In the genomic region with DNA sequence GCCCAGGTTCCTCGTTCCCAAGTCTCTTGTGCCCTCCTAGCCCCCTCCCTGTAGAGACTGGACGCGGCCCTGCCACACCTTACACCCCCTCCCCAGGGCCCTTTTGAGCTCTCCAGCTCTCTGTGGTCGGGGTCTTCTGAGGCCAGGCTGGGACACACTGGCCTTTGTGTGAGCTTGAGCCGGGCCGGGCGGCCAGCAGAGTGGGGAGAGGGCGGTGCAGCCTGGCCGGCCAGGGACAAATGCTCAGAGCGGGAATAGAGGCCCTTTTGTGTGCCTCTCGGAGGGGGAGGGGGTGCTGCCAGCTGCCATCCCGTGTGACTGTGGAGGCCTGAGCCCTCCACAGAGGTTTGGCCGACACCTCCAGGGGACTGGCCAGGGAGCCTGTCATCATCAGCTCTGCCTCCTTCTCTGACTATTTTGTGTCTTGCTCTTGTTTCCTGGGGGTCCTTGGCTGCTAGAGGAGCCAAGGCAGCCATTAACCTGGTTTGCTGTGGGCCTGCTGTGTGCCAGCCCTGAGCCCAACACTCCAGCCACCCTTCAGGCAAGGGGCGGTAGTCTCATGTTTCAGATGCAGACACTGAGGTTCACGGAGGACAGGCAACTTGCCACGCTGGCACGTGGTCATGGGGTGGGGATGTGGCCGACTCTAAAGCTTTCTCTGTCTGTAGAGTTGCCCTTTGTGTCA, we compare ENCODE assay signal across 1 cellular context.
TF ChIP-seq lines count a peak whose summit lies in the region.

No MANE protein-coding gene starts in this region.

TF ChIP-seq in HepG2, 621 proteins besides CTCF, POLR2A, EP300 and RAD21 (continued from another document and continues in another):
- TF ChIP-seq ZNF281 (CRISPR knock-in tag; IDR thresholded peaks at IDR 0.05; ENCODE audit: borderline replicate concordance) = peak; percentile 93
- no peak for TF ChIP-seq ZBTB20 (CRISPR knock-in tag; IDR thresholded peaks at IDR 0.05; ENCODE audit: borderline replicate concordance, low read depth)
- TF ChIP-seq ZNF20 (CRISPR knock-in tag; IDR thresholded peaks at IDR 0.05) = no peak
- TF ChIP-seq POLR2G (IDR thresholded peaks at IDR 0.05; ENCODE audit: low read depth, low read length) = peak; percentile 72
- TF ChIP-seq, protein P1, sequence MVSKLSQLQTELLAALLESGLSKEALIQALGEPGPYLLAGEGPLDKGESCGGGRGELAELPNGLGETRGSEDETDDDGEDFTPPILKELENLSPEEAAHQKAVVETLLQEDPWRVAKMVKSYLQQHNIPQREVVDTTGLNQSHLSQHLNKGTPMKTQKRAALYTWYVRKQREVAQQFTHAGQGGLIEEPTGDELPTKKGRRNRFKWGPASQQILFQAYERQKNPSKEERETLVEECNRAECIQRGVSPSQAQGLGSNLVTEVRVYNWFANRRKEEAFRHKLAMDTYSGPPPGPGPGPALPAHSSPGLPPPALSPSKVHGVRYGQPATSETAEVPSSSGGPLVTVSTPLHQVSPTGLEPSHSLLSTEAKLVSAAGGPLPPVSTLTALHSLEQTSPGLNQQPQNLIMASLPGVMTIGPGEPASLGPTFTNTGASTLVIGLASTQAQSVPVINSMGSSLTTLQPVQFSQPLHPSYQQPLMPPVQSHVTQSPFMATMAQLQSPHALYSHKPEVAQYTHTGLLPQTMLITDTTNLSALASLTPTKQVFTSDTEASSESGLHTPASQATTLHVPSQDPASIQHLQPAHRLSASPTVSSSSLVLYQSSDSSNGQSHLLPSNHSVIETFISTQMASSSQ (IDR thresholded peaks at IDR 0.05; ENCODE audit: low read depth) = no peak
- TF ChIP-seq, protein P1 (CRISPR knock-in tag; IDR thresholded peaks at IDR 0.05; ENCODE audit: borderline replicate concordance) = peak; percentile 63; the same call in 1 of the 2 replicates
- no peak for TF ChIP-seq NFE2 (CRISPR knock-in tag; IDR thresholded peaks at IDR 0.05)
- peak; percentile 29; the same call in 1 of the 2 replicates for TF ChIP-seq HMG20B (CRISPR knock-in tag; conservative IDR thresholded peaks at IDR 0.05)
- peak; percentile 56; the same call in 1 of the 2 replicates for TF ChIP-seq ZNF143 (CRISPR knock-in tag; IDR thresholded peaks at IDR 0.05)
- peak; percentile 58; the same call in 1 of the 2 replicates for TF ChIP-seq ZNF710 (CRISPR knock-in tag; IDR thresholded peaks at IDR 0.05; ENCODE audit: borderline replicate concordance)
- peak; percentile 70; the same call in 1 of the 2 replicates for TF ChIP-seq ZBTB4 (CRISPR knock-in tag; IDR thresholded peaks at IDR 0.05; ENCODE audit: borderline replicate concordance)
- TF ChIP-seq KDM6A (CRISPR knock-in tag; IDR thresholded peaks at IDR 0.05; ENCODE audit: low read depth) = no peak
- no peak for TF ChIP-seq CREB1 (IDR thresholded peaks at IDR 0.05)
- no peak for TF ChIP-seq CREB1 (CRISPR knock-in tag; IDR thresholded peaks at IDR 0.05)
- TF ChIP-seq PRPF4 (IDR thresholded peaks at IDR 0.05; ENCODE audit: low read depth, low read length, poor library complexity, severe bottlenecking) = peak; percentile 41
- TF ChIP-seq, protein P2, sequence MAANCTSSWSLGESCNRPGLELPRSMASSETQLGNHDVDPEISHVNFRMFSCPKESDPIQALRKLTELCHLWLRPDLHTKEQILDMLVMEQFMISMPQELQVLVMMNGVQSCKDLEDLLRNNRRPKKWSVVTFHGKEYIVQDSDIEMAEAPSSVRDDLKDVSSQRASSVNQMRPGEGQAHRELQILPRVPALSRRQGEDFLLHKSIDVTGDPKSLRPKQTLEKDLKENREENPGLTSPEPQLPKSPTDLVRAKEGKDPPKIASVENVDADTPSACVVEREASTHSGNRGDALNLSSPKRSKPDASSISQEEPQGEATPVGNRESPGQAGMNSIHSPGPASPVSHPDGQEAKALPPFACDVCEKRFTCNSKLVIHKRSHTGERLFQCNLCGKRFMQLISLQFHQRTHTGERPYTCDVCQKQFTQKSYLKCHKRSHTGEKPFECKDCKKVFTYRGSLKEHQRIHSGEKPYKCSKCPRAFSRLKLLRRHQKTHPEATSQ (CRISPR knock-in tag; IDR thresholded peaks at IDR 0.05; ENCODE audit: borderline replicate concordance) = no peak
- TF ChIP-seq U2AF2 (IDR thresholded peaks at IDR 0.05; ENCODE audit: low read depth, low read length) = no peak
- no peak for TF ChIP-seq NR2F6 (IDR thresholded peaks at IDR 0.05)
- TF ChIP-seq NR2F6 (CRISPR knock-in tag; IDR thresholded peaks at IDR 0.05) = peak; percentile 36; the same call in 1 of the 2 replicates
- TF ChIP-seq SRSF1 (optimal IDR thresholded peaks at IDR 0.05; ENCODE audit: low read depth, low read length) = peak; percentile 62
- TF ChIP-seq, protein P3, sequence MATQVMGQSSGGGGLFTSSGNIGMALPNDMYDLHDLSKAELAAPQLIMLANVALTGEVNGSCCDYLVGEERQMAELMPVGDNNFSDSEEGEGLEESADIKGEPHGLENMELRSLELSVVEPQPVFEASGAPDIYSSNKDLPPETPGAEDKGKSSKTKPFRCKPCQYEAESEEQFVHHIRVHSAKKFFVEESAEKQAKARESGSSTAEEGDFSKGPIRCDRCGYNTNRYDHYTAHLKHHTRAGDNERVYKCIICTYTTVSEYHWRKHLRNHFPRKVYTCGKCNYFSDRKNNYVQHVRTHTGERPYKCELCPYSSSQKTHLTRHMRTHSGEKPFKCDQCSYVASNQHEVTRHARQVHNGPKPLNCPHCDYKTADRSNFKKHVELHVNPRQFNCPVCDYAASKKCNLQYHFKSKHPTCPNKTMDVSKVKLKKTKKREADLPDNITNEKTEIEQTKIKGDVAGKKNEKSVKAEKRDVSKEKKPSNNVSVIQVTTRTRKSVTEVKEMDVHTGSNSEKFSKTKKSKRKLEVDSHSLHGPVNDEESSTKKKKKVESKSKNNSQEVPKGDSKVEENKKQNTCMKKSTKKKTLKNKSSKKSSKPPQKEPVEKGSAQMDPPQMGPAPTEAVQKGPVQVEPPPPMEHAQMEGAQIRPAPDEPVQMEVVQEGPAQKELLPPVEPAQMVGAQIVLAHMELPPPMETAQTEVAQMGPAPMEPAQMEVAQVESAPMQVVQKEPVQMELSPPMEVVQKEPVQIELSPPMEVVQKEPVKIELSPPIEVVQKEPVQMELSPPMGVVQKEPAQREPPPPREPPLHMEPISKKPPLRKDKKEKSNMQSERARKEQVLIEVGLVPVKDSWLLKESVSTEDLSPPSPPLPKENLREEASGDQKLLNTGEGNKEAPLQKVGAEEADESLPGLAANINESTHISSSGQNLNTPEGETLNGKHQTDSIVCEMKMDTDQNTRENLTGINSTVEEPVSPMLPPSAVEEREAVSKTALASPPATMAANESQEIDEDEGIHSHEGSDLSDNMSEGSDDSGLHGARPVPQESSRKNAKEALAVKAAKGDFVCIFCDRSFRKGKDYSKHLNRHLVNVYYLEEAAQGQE (IDR thresholded peaks at IDR 0.05; ENCODE audit: borderline replicate concordance in 1 of 2, low read depth in 1 of 2, low read length in 2 of 2) = no peak
- TF ChIP-seq TSC22D2 (CRISPR knock-in tag; IDR thresholded peaks at IDR 0.05; ENCODE audit: borderline replicate concordance) = peak; percentile 24; the same call in 1 of the 2 replicates
- peak; percentile 91 for TF ChIP-seq ZNF292 (CRISPR knock-in tag; IDR thresholded peaks at IDR 0.05; ENCODE audit: borderline replicate concordance, low read depth)
- no peak for TF ChIP-seq MZF1 (CRISPR knock-in tag; IDR thresholded peaks at IDR 0.05; ENCODE audit: borderline replicate concordance)
- peak; percentile 89 for TF ChIP-seq RBM39 (IDR thresholded peaks at IDR 0.05; ENCODE audit: low read depth, low read length, poor library complexity, severe bottlenecking)
- TF ChIP-seq MYNN (CRISPR knock-in tag; IDR thresholded peaks at IDR 0.05; ENCODE audit: low read depth) = no peak
- TF ChIP-seq, protein P4, sequence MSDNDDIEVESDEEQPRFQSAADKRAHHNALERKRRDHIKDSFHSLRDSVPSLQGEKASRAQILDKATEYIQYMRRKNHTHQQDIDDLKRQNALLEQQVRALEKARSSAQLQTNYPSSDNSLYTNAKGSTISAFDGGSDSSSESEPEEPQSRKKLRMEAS (IDR thresholded peaks at IDR 0.05) = peak; percentile 65; the same call in 1 of the 2 replicates
- TF ChIP-seq KAT8 (CRISPR knock-in tag; IDR thresholded peaks at IDR 0.05) = peak; percentile 65
- TF ChIP-seq HDAC2 (CRISPR knock-in tag; IDR thresholded peaks at IDR 0.05) = peak; percentile 76
- TF ChIP-seq SALL1 (CRISPR knock-in tag; IDR thresholded peaks at IDR 0.05) = peak; percentile 41
- TF ChIP-seq NCOA2 (CRISPR knock-in tag; IDR thresholded peaks at IDR 0.05) = peak; percentile 83
- TF ChIP-seq NR2F2 (IDR thresholded peaks at IDR 0.05; ENCODE audit: borderline replicate concordance, low read depth) = 0 out of 2 replicates have a peak, but pooled peaks have one; percentile 24
